15 cellular contexts compared by ENCODE assay signal in genomic region chr17:50902768-50903353, GRCh38. TPM values are rescaled to one million over a fixed set of nuclear protein-coding genes. Genes with fewer than 3 reads are reported as not detected.
DNase-seq lines count a peak whose midpoint lies in the region; ATAC-seq lines count a peak whose summit lies in the region.
"Had no signal": no experiment of that assay in that cellular context is flagged by ENCODE, and none has a peak within 500 bp of the region (broad histone marks: within the 10 kb centered on the region; RNA-seq: fewer than 3 reads in every experiment).

No MANE protein-coding gene starts in this region.

- H3K9me3 ChIP-seq in stomach smooth muscle (ENCODE audit: control insufficient read depth in 2 of 2, low read length in 2 of 2), result no peaks in the 10 kb centered on the region
- no peaks in the 10 kb centered on the region for H3K9me3 ChIP-seq in Karpas-422 (ENCODE audit: low read length)

- H3K4me3 ChIP-seq in stomach smooth muscle (ENCODE audit: low read length in 2 of 2) (peak overlapping the region; percentile 3 to 29), Karpas-422 (ENCODE audit: low read length) (no peak overlapping the region)

- H3K9me2 ChIP-seq in Karpas-422 (replicated peaks; ENCODE audit: insufficient read depth, low read length), result no peaks in the 10 kb centered on the region

- peak overlapping the region; percentile 99 for H3K27ac ChIP-seq in stomach smooth muscle (ENCODE audit: low read length)
- H3K27ac ChIP-seq in Karpas-422 (ENCODE audit: low read length), result no peak overlapping the region

- H3K79me2 ChIP-seq in Karpas-422 (ENCODE audit: low read length), result no peaks in the 10 kb centered on the region

- no peaks in the 10 kb centered on the region for H4K20me1 ChIP-seq in Karpas-422 (ENCODE audit: insufficient read depth, low read depth, low read length)

- peak overlapping the region; percentile 74 for H3K4me3 Mint-ChIP-seq in activated T-helper 17 cell treated with anti-CD3 and anti-CD28 coated beads, Interleukin-2, amount 50 U/mL, for 72 hours
- H3K4me3 Mint-ChIP-seq: activated naive CD4-positive, alpha-beta T cell treated with anti-CD3 and anti-CD28 coated beads, Interleukin-2, amount 10 ng/mL, durations not matched to agents 7 days and 5 days had no signal

- peak overlapping the region; percentile 92 for H3K27ac Mint-ChIP-seq in activated T-helper 17 cell treated with anti-CD3 and anti-CD28 coated beads, Interleukin-2, amount 50 U/mL, for 72 hours

- H2AFZ ChIP-seq in Karpas-422 (ENCODE audit: low read length), result no peak overlapping the region

- ATAC-seq in activated T-helper 17 cell treated with anti-CD3 and anti-CD28 coated beads, Interleukin-2, amount 50 U/mL, for 72 hours (replicated peaks), result no peak
- ATAC-seq in HG03097 (IDR thresholded peaks at IDR 0.05; ENCODE audit: low FRiP score, unreplicated experiment), result no peak
- ATAC-seq: activated CD4-positive, CD25-positive, alpha-beta regulatory T cell treated with anti-CD3 and anti-CD28 coated beads, Interleukin-2, amount 50 U/mL, for 24 hours; naive thymus-derived CD4-positive, alpha-beta T cell had no signal

- peaks cover 31% of the 10 kb centered on the region for H3K4me1 Mint-ChIP-seq in activated T-helper 17 cell treated with anti-CD3 and anti-CD28 coated beads, Interleukin-2, amount 50 U/mL, for 72 hours

- H3K27me3 ChIP-seq in stomach smooth muscle (ENCODE audit: control insufficient read depth in 1 of 2, insufficient read depth in 2 of 2, low read length in 2 of 2), result no peaks in the 10 kb centered on the region
- H3K27me3 ChIP-seq in Karpas-422 (ENCODE audit: low read length), result no peaks in the 10 kb centered on the region

- H3K4me1 ChIP-seq in stomach smooth muscle (ENCODE audit: control insufficient read depth, insufficient read depth, low read length) (peaks cover 41% of the 10 kb centered on the region), Karpas-422 (ENCODE audit: low read length) (peaks cover 18% of the 10 kb centered on the region)

- H3K9ac ChIP-seq in stomach smooth muscle (ENCODE audit: low read length in 2 of 2), result peak overlapping the region; percentile 38 to 85
- H3K9ac ChIP-seq in Karpas-422 (ENCODE audit: low read length), result no peak overlapping the region

- H3K36me3 ChIP-seq in stomach smooth muscle (ENCODE audit: control insufficient read depth in 2 of 2, insufficient read depth in 2 of 2, low read length in 2 of 2) (no peaks in the 10 kb centered on the region), Karpas-422 (ENCODE audit: insufficient read depth, low read length) (no peaks in the 10 kb centered on the region)

- no peaks in the 10 kb centered on the region for H3K27me3 Mint-ChIP-seq in activated T-helper 17 cell treated with anti-CD3 and anti-CD28 coated beads, Interleukin-2, amount 50 U/mL, for 72 hours
- H3K27me3 Mint-ChIP-seq: naive thymus-derived CD4-positive, alpha-beta T cell had no signal

- H3K4me2 ChIP-seq in Karpas-422 (ENCODE audit: low read depth, low read length, poor library complexity, severe bottlenecking), result no peak overlapping the region

- H3K36me3 Mint-ChIP-seq in activated T-helper 17 cell treated with anti-CD3 and anti-CD28 coated beads, Interleukin-2, amount 50 U/mL, for 72 hours (ENCODE audit: low read depth), result no peaks in the 10 kb centered on the region
- H3K36me3 Mint-ChIP-seq: activated naive CD4-positive, alpha-beta T cell treated with anti-CD3 and anti-CD28 coated beads, Interleukin-2, amount 10 ng/mL, durations not matched to agents 7 days and 5 days; naive thymus-derived CD4-positive, alpha-beta T cell had no signal

- DNase-seq in NCI-H526 treated with DMSO at 0.1 percent for 48 hours (lab: John Stamatoyannopoulos, UW) (peak; percentile 47), NCI-H526 (lab: John Stamatoyannopoulos, UW) (no peak), iPS-NIHi7 (ENCODE audit: extremely low spot score) (peak; percentile 7), Karpas-422 (no peak)
- DNase-seq in activated naive CD4-positive, alpha-beta T cell (lab: John Stamatoyannopoulos, UW), result no peak
- DNase-seq: activated naive CD4-positive, alpha-beta T cell treated with anti-CD3 and anti-CD28 coated beads, Interleukin-2, amount 10 ng/mL, durations not matched to agents 7 days and 5 days; naive thymus-derived CD4-positive, alpha-beta T cell; NCI-H2227 treated with DMSO at 0.1 percent for 48 hours; SHP77 treated with DMSO at 0.1 percent for 48 hours; trophoblast cell had no signal

- H3K9me3 Mint-ChIP-seq in activated T-helper 17 cell treated with anti-CD3 and anti-CD28 coated beads, Interleukin-2, amount 50 U/mL, for 72 hours, result no peaks in the 10 kb centered on the region
- H3K9me3 Mint-ChIP-seq: activated naive CD4-positive, alpha-beta T cell treated with anti-CD3 and anti-CD28 coated beads, Interleukin-2, amount 10 ng/mL, durations not matched to agents 7 days and 5 days; IgD-negative memory B cell; naive thymus-derived CD4-positive, alpha-beta T cell had no signal

RNA-seq across cellular contexts. Expression of gene TOB1, which starts 36.7 kb away (rescaled TPM):
- total RNA-seq in activated T-helper 17 cell treated with anti-CD3 and anti-CD28 coated beads, Interleukin-2, amount 50 U/mL, for 72 hours, result 10 to 100 TPM; 33.1 to 40.8 TPM
- 8.2 and 25.9 TPM in 2 replicates for total RNA-seq in Karpas-422 (2014; rRNA removed; shearing (Covaris generic); ENCODE audit: low replicate concordance)

Comparison
In these comparisons a context has a peak if more than half of its experiments do, and no peak if none do; other contexts are left out.
1. DNase-seq: peak in NCI-H526 treated with DMSO at 0.1 percent for 48 hours (single experiment) and iPS-NIHi7 (single experiment); none in NCI-H526 (0 of 2), Karpas-422 (single experiment) and activated naive CD4-positive, alpha-beta T cell (0 of 4).